In genomic region chr5:6361101-6361500, GRCh38 we compare ENCODE assay signal across 17 cellular contexts. TPM values are rescaled to one million over a fixed set of nuclear protein-coding genes. Genes with fewer than 3 reads are reported as not detected.
A peak's percentile ranks its signal among the peaks of the same experiment; 100 is the strongest.
DNase-seq lines count a peak whose midpoint lies in the region; ATAC-seq and TF ChIP-seq lines count a peak whose summit lies in the region.
"Had no signal": no experiment of that assay in that cellular context is flagged by ENCODE, and none has a peak within 500 bp of the region (broad histone marks: within the 10 kb centered on the region; RNA-seq: fewer than 3 reads in every experiment).

No MANE protein-coding gene starts in this region.

- WGBS in neuronal stem cell (ENCODE audit: extremely low coverage in 2 of 2, insufficient read length in 2 of 2, insufficient replicate concordance in 1 of 2), 2 donors = no CpG with 5 or more reads among the region's 8 CpGs

- peaks cover 5% of the 10 kb centered on the region for H3K36me3 Mint-ChIP-seq in activated naive CD4-positive, alpha-beta T cell treated with anti-CD3 and anti-CD28 coated beads, Interleukin-2, amount 50 U/mL, for 24 hours
- peaks cover 15% of the 10 kb centered on the region for H3K36me3 Mint-ChIP-seq in CD8-positive, alpha-beta T cell
- peaks cover 6% of the 10 kb centered on the region for H3K36me3 Mint-ChIP-seq in T-helper 17 cell (ENCODE audit: low read depth)
- H3K36me3 Mint-ChIP-seq in naive thymus-derived CD8-positive, alpha-beta T cell = peaks cover 0 to 9% (median 8%) of the 10 kb centered on the region in 3 donors

- CTCF ChIA-PET in CD8-positive, alpha-beta T cell (lab: Charles Lee) = interaction anchor here (0.7 kb wide), 1 partner anchor 416 kb away, joined by 3 read pairs; no protein-coding TSS in a partner anchor

- H3K23ac ChIP-seq in neuronal stem cell (ENCODE audit: low read depth, low read length, poor library complexity) = no peak overlapping the region

- peaks cover 20% of the 10 kb centered on the region for H3K4me1 ChIP-seq in CD8-positive, alpha-beta T cell (ENCODE audit: insufficient read depth, low read length)
- H3K4me1 ChIP-seq in neuronal stem cell (ENCODE audit: control insufficient read depth in 2 of 2, insufficient read depth in 1 of 2, low read depth in 1 of 2, low read length in 2 of 2) = peaks cover 0 to 4% of the 10 kb centered on the region in 2 donors

- H2AK5ac ChIP-seq in neuronal stem cell (ENCODE audit: low read depth, low read length) = no peak overlapping the region

- H3K27ac ChIP-seq in CD8-positive, alpha-beta T cell (ENCODE audit: low read depth, low read length) = no peak overlapping the region
- H3K27ac ChIP-seq in neuronal stem cell (replicated peaks; ENCODE audit: low read length) = no peak overlapping the region

- no peak for DNase-seq in activated naive CD4-positive, alpha-beta T cell treated with Interleukin-2 at 50 U/mL for 16 hours
- no peak for DNase-seq in CD8-positive, alpha-beta T cell
- DNase-seq in T-helper 17 cell (no peak), neuronal stem cell (ENCODE audit: low spot score) (no peak)
- DNase-seq in naive thymus-derived CD8-positive, alpha-beta T cell = peak in 1 of 10 donors; percentile 2
- DNase-seq: BE2C, COR-L47, DMS153, HCEC 1CT, IMR-90, MV-4-11, NCI-H1417 treated with DMSO at 0.1 percent for 48 hours, NCI-H2029 treated with DMSO at 0.1 percent for 48 hours, NCI-H510A treated with DMSO at 0.1 percent for 48 hours, SHP77 treated with DMSO at 0.1 percent for 48 hours had no signal

- no peak for TF ChIP-seq CTCF in CD8-positive, alpha-beta T cell (IDR thresholded peaks at IDR 0.05)

- POLR2A ChIA-PET in CD8-positive, alpha-beta T cell (lab: Charles Lee) = interaction anchor here (0.7 to 1.9 kb wide), 2 partner anchors 17 to 952 kb away, joined by 4 to 7 read pairs; partner anchors contain the start of gene MED10
- POLR2A ChIA-PET in naive thymus-derived CD8-positive, alpha-beta T cell (lab: Charles Lee) = interaction anchor here (0.6 to 0.9 kb wide), 2 partner anchors 16 to 254 kb away, joined by 3 to 4 read pairs; no protein-coding TSS in a partner anchor

- H3K9me3 Mint-ChIP-seq in activated naive CD4-positive, alpha-beta T cell treated with anti-CD3 and anti-CD28 coated beads, Interleukin-2, amount 50 U/mL, for 24 hours = no peaks in the 10 kb centered on the region
- no peaks in the 10 kb centered on the region for H3K9me3 Mint-ChIP-seq in CD8-positive, alpha-beta T cell
- H3K9me3 Mint-ChIP-seq in naive thymus-derived CD8-positive, alpha-beta T cell = peaks cover 0 to 3% (median 0%) of the 10 kb centered on the region in 9 donors

- H2BK120ac ChIP-seq in neuronal stem cell (ENCODE audit: low read depth, low read length) = no peak overlapping the region

- no peak overlapping the region for H3K18ac ChIP-seq in neuronal stem cell (ENCODE audit: low read length)

- no peak overlapping the region for H2AFZ ChIP-seq in neuronal stem cell (ENCODE audit: low read length)

- no peaks in the 10 kb centered on the region for H3K36me3 ChIP-seq in CD8-positive, alpha-beta T cell (ENCODE audit: insufficient read depth, low read length)
- peaks cover 0 to 4% of the 10 kb centered on the region in 2 donors for H3K36me3 ChIP-seq in neuronal stem cell (replicated peaks in 1 of 2; ENCODE audit: control insufficient read depth in 2 of 2, insufficient read depth in 2 of 2, low read length in 2 of 2)
- H3K36me3 ChIP-seq: BE2C had no signal

- no peak overlapping the region for H2BK12ac ChIP-seq in neuronal stem cell (ENCODE audit: low read length)

- intact Hi-C loops in CD8-positive, alpha-beta T cell (cut with DNase I, micrococcal nuclease) = no loop called here

- no peak overlapping the region for H3K4me2 ChIP-seq in neuronal stem cell (ENCODE audit: insufficient read depth, low read length, poor library complexity, severe bottlenecking)

- H2BK5ac ChIP-seq in neuronal stem cell (ENCODE audit: low read length) = no peak overlapping the region

- no peaks in the 10 kb centered on the region for H3K27me3 Mint-ChIP-seq in activated naive CD4-positive, alpha-beta T cell treated with anti-CD3 and anti-CD28 coated beads, Interleukin-2, amount 50 U/mL, for 24 hours
- H3K27me3 Mint-ChIP-seq in CD8-positive, alpha-beta T cell (ENCODE audit: low read depth) = no peaks in the 10 kb centered on the region
- no peaks in the 10 kb centered on the region for H3K27me3 Mint-ChIP-seq in T-helper 17 cell
- H3K27me3 Mint-ChIP-seq in naive thymus-derived CD8-positive, alpha-beta T cell = no peaks in the 10 kb centered on the region

- peaks cover 24% of the 10 kb centered on the region for H3K4me1 Mint-ChIP-seq in activated naive CD4-positive, alpha-beta T cell treated with anti-CD3 and anti-CD28 coated beads, Interleukin-2, amount 50 U/mL, for 24 hours
- peaks cover 17% of the 10 kb centered on the region for H3K4me1 Mint-ChIP-seq in CD8-positive, alpha-beta T cell (ENCODE audit: low read depth)
- H3K4me1 Mint-ChIP-seq in T-helper 17 cell = peaks cover 11% of the 10 kb centered on the region
- peaks cover 6 to 29% (median 19%) of the 10 kb centered on the region in 4 donors for H3K4me1 Mint-ChIP-seq in naive thymus-derived CD8-positive, alpha-beta T cell

- H3K27me3 ChIP-seq in CD8-positive, alpha-beta T cell (ENCODE audit: insufficient read depth, low read length) = no peaks in the 10 kb centered on the region
- H3K27me3 ChIP-seq in neuronal stem cell (ENCODE audit: control insufficient read depth in 3 of 3, insufficient read depth in 3 of 3, low read depth in 1 of 3, low read length in 3 of 3) = no peaks in the 10 kb centered on the region
- H3K27me3 ChIP-seq: BE2C had no signal

- H3K79me1 ChIP-seq in neuronal stem cell (ENCODE audit: low read depth, low read length) = no peaks in the 10 kb centered on the region

- H4K8ac ChIP-seq in neuronal stem cell (ENCODE audit: low read depth, low read length) = no peak overlapping the region

- H3K27ac Mint-ChIP-seq in activated naive CD4-positive, alpha-beta T cell treated with anti-CD3 and anti-CD28 coated beads, Interleukin-2, amount 50 U/mL, for 24 hours = peak overlapping the region; percentile 59
- peak overlapping the region; percentile 45 for H3K27ac Mint-ChIP-seq in CD8-positive, alpha-beta T cell
- peak overlapping the region; percentile 78 for H3K27ac Mint-ChIP-seq in T-helper 17 cell
- peak overlapping the region; percentile 48 to 94 (median 74) for H3K27ac Mint-ChIP-seq in naive thymus-derived CD8-positive, alpha-beta T cell

- ATAC-seq in CD8-positive, alpha-beta T cell = no peak
- no peak for ATAC-seq in T-helper 17 cell
- ATAC-seq in naive thymus-derived CD8-positive, alpha-beta T cell = no peak
- ATAC-seq in GM21786 (IDR thresholded peaks at IDR 0.05; ENCODE audit: unreplicated experiment) = no peak

- H3K9me3 ChIP-seq in CD8-positive, alpha-beta T cell (ENCODE audit: low read length) = no peaks in the 10 kb centered on the region
- H3K9me3 ChIP-seq in T-helper 17 cell (ENCODE audit: control insufficient read depth, low read length, poor library complexity, severe bottlenecking) = no peaks in the 10 kb centered on the region
- peaks cover 0 to 2% of the 10 kb centered on the region in 2 donors for H3K9me3 ChIP-seq in neuronal stem cell (replicated peaks in 1 of 2; ENCODE audit: control insufficient read depth in 2 of 2, insufficient read depth in 1 of 2, low read depth in 1 of 2, low read length in 2 of 2)
- H3K9me3 ChIP-seq: BE2C had no signal

- no peak overlapping the region for H3K4ac ChIP-seq in neuronal stem cell (ENCODE audit: low read length)

- H3K14ac ChIP-seq in neuronal stem cell (ENCODE audit: low read length) = no peak overlapping the region

- H3K9ac ChIP-seq in neuronal stem cell (ENCODE audit: low read depth, low read length, poor library complexity) = no peak overlapping the region

- no peak overlapping the region for H2BK15ac ChIP-seq in neuronal stem cell (ENCODE audit: low read length)

- H4K91ac ChIP-seq in neuronal stem cell (ENCODE audit: low read depth, low read length, poor library complexity) = no peak overlapping the region

- H3K4me3 ChIP-seq in CD8-positive, alpha-beta T cell (ENCODE audit: low read depth, low read length) = no peak overlapping the region
- no peak overlapping the region for H3K4me3 ChIP-seq in neuronal stem cell (ENCODE audit: low read length in 2 of 2)

- H3K4me3 Mint-ChIP-seq in activated naive CD4-positive, alpha-beta T cell treated with anti-CD3 and anti-CD28 coated beads, Interleukin-2, amount 50 U/mL, for 24 hours = no peak overlapping the region
- H3K4me3 Mint-ChIP-seq in CD8-positive, alpha-beta T cell = no peak overlapping the region
- no peak overlapping the region for H3K4me3 Mint-ChIP-seq in T-helper 17 cell
- peak overlapping the region in 3 of 10 donors; percentile 14 to 74 (median 36) for H3K4me3 Mint-ChIP-seq in naive thymus-derived CD8-positive, alpha-beta T cell

RNA-seq across cellular contexts. Expression of gene MED10, which starts 17.2 kb away (rescaled TPM):
- total RNA-seq in CD8-positive, alpha-beta T cell = 100 to 1,000 TPM; 110 to 112 TPM
- total RNA-seq in T-helper 17 cell = 10 to 100 TPM; 70.5 to 78.7 TPM
- 10 to 100 TPM; 70.0 to 77.2 TPM for total RNA-seq in naive thymus-derived CD8-positive, alpha-beta T cell
- polyA plus RNA-seq in naive thymus-derived CD8-positive, alpha-beta T cell = 100 to 1,000 TPM; 101 to 108 (median 105) TPM
- 29.2 TPM for polyA plus RNA-seq in neuronal stem cell (2013, experiment 1 of 2)
- 30.5 TPM for polyA plus RNA-seq in neuronal stem cell (2013, experiment 2 of 2)
